Comparison of ENCODE assay signal across 35 cellular contexts in genomic region chr18:72140007-72140406, GRCh38.
"Had no signal": no experiment of that assay in that cellular context is flagged by ENCODE, and none has a peak within 500 bp of the region (broad histone marks: within the 10 kb centered on the region; RNA-seq: fewer than 3 reads in every experiment).

No MANE protein-coding gene starts in this region.

- H3K27me3 ChIP-seq: MG63 had no signal

- DNase-seq: Karpas-422, Kasumi-1, MG63, MM.1S, MV-4-11, NCI-H1048, NCI-H1092, NCI-H1092 treated with DMSO at 0.1 percent for 48 hours, NCI-H1105, NCI-H1105 treated with DMSO at 0.1 percent for 48 hours, NCI-H1417, NCI-H1417 treated with DMSO at 0.1 percent for 48 hours, NCI-H1436, NCI-H1436 treated with DMSO at 0.1 percent for 48 hours, NCI-H146, NCI-H1694, NCI-H1694 treated with DMSO at 0.1 percent for 48 hours, NCI-H187, NCI-H187 treated with DMSO at 0.1 percent for 48 hours, NCI-H1930, NCI-H2029, NCI-H2029 treated with DMSO at 0.1 percent for 48 hours, NCI-H2081, NCI-H2081 treated with DMSO at 0.1 percent for 48 hours, NCI-H2107, NCI-H2171, NCI-H2171 treated with DMSO at 0.1 percent for 48 hours, NCI-H2227 treated with DMSO at 0.1 percent for 48 hours, NCI-H226, NCI-H345, NCI-H446, NCI-H446 treated with DMSO at 0.1 percent for 48 hours, NCI-H510A, NCI-H510A treated with DMSO at 0.1 percent for 48 hours, NCI-H524 had no signal

- H3K36me3 ChIP-seq: MG63 had no signal

- H3K4me3 ChIP-seq: MG63 had no signal

- H3K9me3 ChIP-seq: MG63 had no signal
